ENCODE assay signal across 29 cellular contexts in genomic region chr10:100024741-100025140, GRCh38. TPM values are rescaled to one million over a fixed set of nuclear protein-coding genes. Genes with fewer than 3 reads are reported as not detected.
"Had no signal": no experiment of that assay in that cellular context is flagged by ENCODE, and none has a peak within 500 bp of the region (broad histone marks: within the 10 kb centered on the region; RNA-seq: fewer than 3 reads in every experiment).

No MANE protein-coding gene starts in this region.

- H3K9me3 Mint-ChIP-seq: activated CD4-positive, alpha-beta T cell treated with anti-CD3 and anti-CD28 coated beads, Interleukin-2, amount 10 ng/mL, durations not matched to agents 24 days and 14 days had no signal

- DNase-seq: activated CD4-positive, alpha-beta T cell treated with anti-CD3 and anti-CD28 coated beads, Interleukin-2, amount 10 ng/mL, durations not matched to agents 24 days and 14 days; activated CD8-positive, alpha-beta memory T cell treated with anti-CD3 and anti-CD28 coated beads, Interleukin-2, amount 10 ng/mL, durations not matched to agents 7 days and 5 days; activated CD8-positive, alpha-beta T cell treated with anti-CD3 and anti-CD28 coated beads for 36 hours; activated effector memory CD4-positive, alpha-beta T cell treated with anti-CD3 and anti-CD28 coated beads, Interleukin-2, amount 50 U/mL, for 16 hours; activated naive CD4-positive, alpha-beta T cell treated with anti-CD3 and anti-CD28 coated beads, Interleukin-2, amount 10 ng/mL, durations not matched to agents 7 days and 5 days; activated T-cell treated with anti-CD3 and anti-CD28 coated beads for 4 hours; amygdala; colonic mucosa; endodermal cell; esophagus squamous epithelium; heart left ventricle; left cardiac atrium; stimulated activated CD4-positive, alpha-beta T cell treated with anti-CD3 and anti-CD28 coated beads, Interleukin-2, amount 100 ng/mL, for 48 hours; stimulated activated CD8-positive, alpha-beta memory T cell treated with anti-CD3 and anti-CD28 coated beads, Interleukin-4, amount 100 ng/mL, for 48 hours; stimulated activated naive B cell treated with anti-CD40 and anti-IgM and Interleukin-4, amounts not matched to agents 10 μg/mL and 1 μg/mL and 100 μg/mL, for 72 hours; transverse colon; uterus had no signal

- H3K4me1 ChIP-seq: colonic mucosa, gastroesophageal sphincter, heart left ventricle, transverse colon, uterus had no signal

- H3K27ac ChIP-seq: colonic mucosa, esophagus squamous epithelium, gastroesophageal sphincter, heart left ventricle, prostate gland, transverse colon, uterus, VCaP had no signal

- H3K27me3 ChIP-seq: colonic mucosa, esophagus squamous epithelium, gastroesophageal sphincter, heart left ventricle, transverse colon, uterus had no signal

- H3K36me3 ChIP-seq: colonic mucosa, esophagus squamous epithelium, gastroesophageal sphincter, heart left ventricle, prostate gland, transverse colon, uterus had no signal

- H3K9me3 ChIP-seq: colonic mucosa, prostate gland, uterus had no signal

- H3K27ac Mint-ChIP-seq: activated CD4-positive, alpha-beta T cell treated with anti-CD3 and anti-CD28 coated beads, Interleukin-2, amount 10 ng/mL, durations not matched to agents 24 days and 14 days; activated CD8-positive, alpha-beta memory T cell treated with anti-CD3 and anti-CD28 coated beads, Interleukin-2, amount 10 ng/mL, durations not matched to agents 7 days and 5 days; activated CD8-positive, alpha-beta T cell treated with anti-CD3 and anti-CD28 coated beads for 36 hours; activated naive CD4-positive, alpha-beta T cell treated with anti-CD3 and anti-CD28 coated beads, Interleukin-2, amount 10 ng/mL, durations not matched to agents 7 days and 5 days; endodermal cell; memory B cell; stimulated activated naive B cell treated with anti-CD40 and anti-IgM and Interleukin-4, amounts not matched to agents 10 μg/mL and 1 μg/mL and 100 μg/mL, for 72 hours had no signal

- H3K4me3 Mint-ChIP-seq: activated CD4-positive, alpha-beta T cell treated with anti-CD3 and anti-CD28 coated beads, Interleukin-2, amount 10 ng/mL, durations not matched to agents 24 days and 14 days; activated CD8-positive, alpha-beta memory T cell treated with anti-CD3 and anti-CD28 coated beads, Interleukin-2, amount 10 ng/mL, durations not matched to agents 7 days and 5 days; activated CD8-positive, alpha-beta T cell treated with anti-CD3 and anti-CD28 coated beads for 36 hours; activated naive CD4-positive, alpha-beta T cell treated with anti-CD3 and anti-CD28 coated beads, Interleukin-2, amount 10 ng/mL, durations not matched to agents 7 days and 5 days; endodermal cell; memory B cell; neural crest cell; stimulated activated naive B cell treated with anti-CD40 and anti-IgM and Interleukin-4, amounts not matched to agents 10 μg/mL and 1 μg/mL and 100 μg/mL, for 72 hours had no signal

- H3K27me3 Mint-ChIP-seq: memory B cell; stimulated activated naive B cell treated with anti-CD40 and anti-IgM and Interleukin-4, amounts not matched to agents 10 μg/mL and 1 μg/mL and 100 μg/mL, for 72 hours had no signal

- ATAC-seq: activated CD4-positive, CD25-positive, alpha-beta regulatory T cell treated with anti-CD3 and anti-CD28 coated beads, Interleukin-2, amount 50 U/mL, for 24 hours; activated CD8-positive, alpha-beta memory T cell treated with anti-CD3 and anti-CD28 coated beads, Interleukin-2, amount 10 ng/mL, durations not matched to agents 7 days and 5 days; activated CD8-positive, alpha-beta T cell treated with anti-CD3 and anti-CD28 coated beads for 36 hours; gastroesophageal sphincter; heart left ventricle; left cardiac atrium; stimulated activated naive B cell treated with anti-CD40 and anti-IgM and Interleukin-4, amounts not matched to agents 10 μg/mL and 1 μg/mL and 100 μg/mL, for 72 hours had no signal

- H3K4me3 ChIP-seq: colonic mucosa, esophagus squamous epithelium, gastroesophageal sphincter, heart left ventricle, prostate gland, transverse colon, uterus had no signal

- H3K36me3 Mint-ChIP-seq: activated naive CD4-positive, alpha-beta T cell treated with anti-CD3 and anti-CD28 coated beads, Interleukin-2, amount 10 ng/mL, durations not matched to agents 7 days and 5 days had no signal

RNA-seq across cellular contexts. Expression of gene CPN1, which starts 56.9 kb away (rescaled TPM):
- total RNA-seq: activated CD4-positive, alpha-beta T cell treated with anti-CD3 and anti-CD28 coated beads, Interleukin-2, amount 10 ng/mL, durations not matched to agents 24 days and 14 days; activated CD8-positive, alpha-beta memory T cell treated with anti-CD3 and anti-CD28 coated beads, Interleukin-2, amount 10 ng/mL, durations not matched to agents 7 days and 5 days; activated CD8-positive, alpha-beta T cell treated with anti-CD3 and anti-CD28 coated beads for 36 hours; bronchial epithelial cell; colonic mucosa; esophagus squamous epithelium; gastroesophageal sphincter; heart left ventricle; left cardiac atrium; lower leg skin; mononuclear cell; myocyte; neural crest cell; osteoblast; temporal lobe; transverse colon; uterus had no signal
